In the genomic region with DNA sequence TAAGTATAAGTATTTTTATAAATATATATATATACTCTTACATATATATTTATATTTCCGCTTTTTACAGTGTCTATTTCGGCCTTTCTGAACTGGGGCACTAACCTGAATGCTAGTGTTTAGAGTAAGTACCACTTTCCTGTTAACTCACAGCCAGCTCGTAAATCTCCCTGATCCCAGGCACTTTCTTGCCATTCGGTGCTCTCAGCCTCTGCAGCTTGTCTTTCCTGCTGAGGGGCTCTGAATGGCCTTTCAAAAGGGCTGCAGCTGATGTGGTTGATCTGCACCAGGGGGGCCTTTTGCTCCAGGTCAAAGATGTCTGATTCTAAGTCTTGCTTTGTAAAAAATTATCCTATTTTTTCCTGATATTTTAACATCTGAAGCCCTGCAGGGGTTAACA, we compare ENCODE assay signal across 29 cellular contexts.
"Had no signal": no experiment of that assay in that cellular context is flagged by ENCODE, and none has a peak within 500 bp of the region (broad histone marks: within the 10 kb centered on the region; RNA-seq: fewer than 3 reads in every experiment).

No MANE protein-coding gene starts in this region.

- H3K4me3 Mint-ChIP-seq: activated CD4-positive, alpha-beta memory T cell treated with anti-CD3 and anti-CD28 coated beads for 36 hours; activated CD4-positive, alpha-beta T cell treated with anti-CD3 and anti-CD28 coated beads, Interleukin-2, amount 10 ng/mL, durations not matched to agents 24 days and 14 days; activated naive CD4-positive, alpha-beta T cell treated with anti-CD3 and anti-CD28 coated beads, Interleukin-2, amount 10 ng/mL, durations not matched to agents 7 days and 5 days; activated naive CD8-positive, alpha-beta T cell treated with anti-CD3 and anti-CD28 coated beads, Interleukin-2, amount 10 ng/mL, durations not matched to agents 7 days and 5 days; activated T-helper 1 cell treated with anti-CD3 and anti-CD28 coated beads, Interleukin-12 subunit alpha, Interleukin-12 subunit beta, Interleukin-2, Interleukin-4 antibody, amounts not matched to agents 30 ng/mL and 10 ng/mL and 1 ng/mL, durations not matched to agents 14 hours and 24 hours and 36 hours; naive thymus-derived CD4-positive, alpha-beta T cell; stimulated activated effector memory CD8-positive, alpha-beta T cell treated with anti-CD3 and anti-CD28 coated beads, Interleukin-12 subunit alpha, Interleukin-12 subunit beta, amount 100 ng/mL, for 72 hours; stimulated activated naive CD8-positive, alpha-beta T cell treated with anti-CD3 and anti-CD28 coated beads, Interleukin-15, Interleukin-2, amounts not matched to agents 100 ng/mL and 50 ng/mL, for 24 hours had no signal

- H3K9me3 Mint-ChIP-seq: activated CD4-positive, alpha-beta memory T cell treated with anti-CD3 and anti-CD28 coated beads for 36 hours; activated CD4-positive, alpha-beta T cell treated with anti-CD3 and anti-CD28 coated beads, Interleukin-2, amount 10 ng/mL, durations not matched to agents 24 days and 14 days; activated naive CD4-positive, alpha-beta T cell treated with anti-CD3 and anti-CD28 coated beads, Interleukin-2, amount 10 ng/mL, durations not matched to agents 7 days and 5 days; activated naive CD8-positive, alpha-beta T cell treated with anti-CD3 and anti-CD28 coated beads, Interleukin-2, amount 10 ng/mL, durations not matched to agents 7 days and 5 days; activated T-helper 1 cell treated with anti-CD3 and anti-CD28 coated beads, Interleukin-12 subunit alpha, Interleukin-12 subunit beta, Interleukin-2, Interleukin-4 antibody, amounts not matched to agents 30 ng/mL and 10 ng/mL and 1 ng/mL, durations not matched to agents 14 hours and 24 hours and 36 hours; stimulated activated effector memory CD8-positive, alpha-beta T cell treated with anti-CD3 and anti-CD28 coated beads, Interleukin-12 subunit alpha, Interleukin-12 subunit beta, amount 100 ng/mL, for 72 hours; stimulated activated naive CD8-positive, alpha-beta T cell treated with anti-CD3 and anti-CD28 coated beads, Interleukin-15, Interleukin-2, amounts not matched to agents 100 ng/mL and 50 ng/mL, for 24 hours had no signal

- H3K4me2 ChIP-seq: hepatocyte had no signal

- H2AFZ ChIP-seq: hepatocyte, parathyroid adenoma had no signal

- H3K27ac Mint-ChIP-seq: activated CD4-positive, alpha-beta memory T cell treated with anti-CD3 and anti-CD28 coated beads for 36 hours; activated CD4-positive, alpha-beta T cell treated with anti-CD3 and anti-CD28 coated beads, Interleukin-2, amount 10 ng/mL, durations not matched to agents 24 days and 14 days; activated naive CD4-positive, alpha-beta T cell treated with anti-CD3 and anti-CD28 coated beads, Interleukin-2, amount 10 ng/mL, durations not matched to agents 7 days and 5 days; activated naive CD8-positive, alpha-beta T cell treated with anti-CD3 and anti-CD28 coated beads, Interleukin-2, amount 10 ng/mL, durations not matched to agents 7 days and 5 days; activated T-helper 1 cell treated with anti-CD3 and anti-CD28 coated beads, Interleukin-12 subunit alpha, Interleukin-12 subunit beta, Interleukin-2, Interleukin-4 antibody, amounts not matched to agents 30 ng/mL and 10 ng/mL and 1 ng/mL, durations not matched to agents 14 hours and 24 hours and 36 hours; stimulated activated effector memory CD8-positive, alpha-beta T cell treated with anti-CD3 and anti-CD28 coated beads, Interleukin-12 subunit alpha, Interleukin-12 subunit beta, amount 100 ng/mL, for 72 hours; stimulated activated naive CD8-positive, alpha-beta T cell treated with anti-CD3 and anti-CD28 coated beads, Interleukin-15, Interleukin-2, amounts not matched to agents 100 ng/mL and 50 ng/mL, for 24 hours had no signal

- H3K79me2 ChIP-seq: hepatocyte, parathyroid adenoma had no signal

- H3K36me3 ChIP-seq: brain microvascular endothelial cell, neutrophil, sigmoid colon, thoracic aorta, WERI-Rb-1 had no signal

- H3K27me3 ChIP-seq: brain microvascular endothelial cell, dorsolateral prefrontal cortex, hepatocyte, sigmoid colon had no signal

- H3K4me3 ChIP-seq: coronary artery, dorsolateral prefrontal cortex, hepatocyte, psoas muscle, sigmoid colon, thoracic aorta had no signal

- H3K27ac ChIP-seq: brain microvascular endothelial cell, coronary artery, dorsolateral prefrontal cortex, hepatocyte, neutrophil, parathyroid adenoma, psoas muscle, sigmoid colon, thoracic aorta, WERI-Rb-1 had no signal

- ATAC-seq: left colon; naive thymus-derived CD4-positive, alpha-beta T cell; psoas muscle; stimulated activated effector memory CD8-positive, alpha-beta T cell treated with anti-CD3 and anti-CD28 coated beads, Interleukin-12 subunit alpha, Interleukin-12 subunit beta, amount 100 ng/mL, for 72 hours had no signal

- H3K36me3 Mint-ChIP-seq: activated CD4-positive, alpha-beta memory T cell treated with anti-CD3 and anti-CD28 coated beads for 36 hours; activated naive CD4-positive, alpha-beta T cell treated with anti-CD3 and anti-CD28 coated beads, Interleukin-2, amount 10 ng/mL, durations not matched to agents 7 days and 5 days; activated naive CD8-positive, alpha-beta T cell treated with anti-CD3 and anti-CD28 coated beads, Interleukin-2, amount 10 ng/mL, durations not matched to agents 7 days and 5 days; naive thymus-derived CD4-positive, alpha-beta T cell; stimulated activated effector memory CD8-positive, alpha-beta T cell treated with anti-CD3 and anti-CD28 coated beads, Interleukin-12 subunit alpha, Interleukin-12 subunit beta, amount 100 ng/mL, for 72 hours had no signal

- DNase-seq: activated CD4-positive, alpha-beta memory T cell treated with anti-CD3 and anti-CD28 coated beads for 36 hours; activated CD4-positive, alpha-beta T cell treated with anti-CD3 and anti-CD28 coated beads, Interleukin-2, amount 10 ng/mL, durations not matched to agents 24 days and 14 days; activated CD4-positive, CD25-positive, alpha-beta regulatory T cell treated with anti-CD3 and anti-CD28 coated beads, Interleukin-2, amount 50 U/mL, for 72 hours; activated CD8-positive, alpha-beta memory T cell treated with anti-CD3 and anti-CD28 coated beads, Interleukin-2, amount 50 U/mL, for 4 hours; activated gamma-delta T cell; activated naive CD4-positive, alpha-beta T cell treated with anti-CD3 and anti-CD28 coated beads, Interleukin-2, amount 10 ng/mL, durations not matched to agents 7 days and 5 days; activated naive CD8-positive, alpha-beta T cell treated with anti-CD3 and anti-CD28 coated beads, Interleukin-2, amount 10 ng/mL, durations not matched to agents 7 days and 5 days; activated T-cell treated with anti-CD3 and anti-CD28 coated beads, Interleukin-2, amount 50 U/mL, for 1 hour; brain microvascular endothelial cell; dorsolateral prefrontal cortex; effector memory CD4-positive, alpha-beta T cell; kidney; left colon; midbrain; naive thymus-derived CD4-positive, alpha-beta T cell; psoas muscle; sigmoid colon; small intestine; stimulated activated CD4-positive, alpha-beta T cell treated with anti-CD3 and anti-CD28 coated beads, Interleukin-4, amount 100 ng/mL, for 24 hours; trophoblast cell; WERI-Rb-1 had no signal

- H3K9me3 ChIP-seq: neutrophil, psoas muscle, sigmoid colon, thoracic aorta had no signal
